1 cellular context compared by ENCODE assay signal in the genomic region with DNA sequence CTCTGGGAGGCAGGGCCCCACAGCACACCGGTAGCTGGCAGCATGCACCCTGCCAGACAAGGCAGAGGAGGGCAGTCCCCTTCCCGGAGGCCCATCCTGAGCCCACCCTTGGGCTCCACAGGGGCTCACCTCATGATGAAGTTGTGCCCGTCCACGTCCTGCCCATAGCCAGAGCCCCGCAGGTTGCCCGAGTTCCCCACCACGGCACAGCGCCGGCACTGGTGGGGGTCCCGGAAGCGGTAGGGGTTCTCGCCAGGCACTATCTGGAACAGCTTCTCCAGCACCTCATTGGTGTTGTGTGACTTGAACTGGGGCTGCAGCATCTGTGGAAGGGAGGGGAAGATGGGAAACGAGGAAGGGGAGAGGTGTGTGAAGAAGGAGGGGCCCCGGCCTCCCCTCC.
TF ChIP-seq lines count a peak whose summit lies in the region.

No MANE protein-coding gene starts in this region.

TF ChIP-seq in K562, 482 proteins besides CTCF, POLR2A, EP300 and RAD21:
- peak; percentile 70 for TF ChIP-seq POLR2G (IDR thresholded peaks at IDR 0.05; ENCODE audit: low read depth, low read length)
- TF ChIP-seq RBM22 (IDR thresholded peaks at IDR 0.05; ENCODE audit: low read depth, low read length, poor library complexity, severe bottlenecking) = peak; percentile 81
- TF ChIP-seq GTF2E2 (tag; IDR thresholded peaks at IDR 0.05) = no peak
